In the genomic region with DNA sequence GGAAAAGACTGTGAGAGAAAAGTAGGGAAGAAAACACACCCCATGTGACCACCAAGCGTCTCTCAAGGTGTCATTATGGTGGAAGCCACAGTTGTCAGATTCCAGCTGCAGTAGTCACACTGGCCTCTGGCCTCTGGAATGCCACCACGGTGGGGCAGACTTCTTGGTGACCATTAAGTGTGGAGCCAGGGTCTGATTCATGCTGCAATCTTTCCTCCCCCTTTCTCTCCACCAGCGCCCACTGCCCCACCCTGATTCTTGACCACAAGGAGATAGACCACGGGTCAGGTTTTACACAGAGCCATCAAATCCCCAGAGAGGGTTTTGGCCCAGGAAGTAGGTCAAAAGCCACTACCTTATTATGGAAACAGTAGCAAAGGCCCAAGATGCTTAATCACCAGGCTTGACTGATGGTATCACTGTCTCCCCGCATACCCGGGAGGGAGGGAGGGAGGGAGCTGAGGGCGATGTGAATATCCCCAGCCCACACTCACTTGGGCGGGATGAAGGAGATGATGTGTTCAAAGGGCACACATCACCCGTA, we compare ENCODE assay signal across 1 cellular context.
TF ChIP-seq lines count a peak whose summit lies in the region.

No MANE protein-coding gene starts in this region.

TF ChIP-seq in K562, 482 proteins besides CTCF, POLR2A, EP300 and RAD21 (continued from another document):
- TF ChIP-seq, protein P1, sequence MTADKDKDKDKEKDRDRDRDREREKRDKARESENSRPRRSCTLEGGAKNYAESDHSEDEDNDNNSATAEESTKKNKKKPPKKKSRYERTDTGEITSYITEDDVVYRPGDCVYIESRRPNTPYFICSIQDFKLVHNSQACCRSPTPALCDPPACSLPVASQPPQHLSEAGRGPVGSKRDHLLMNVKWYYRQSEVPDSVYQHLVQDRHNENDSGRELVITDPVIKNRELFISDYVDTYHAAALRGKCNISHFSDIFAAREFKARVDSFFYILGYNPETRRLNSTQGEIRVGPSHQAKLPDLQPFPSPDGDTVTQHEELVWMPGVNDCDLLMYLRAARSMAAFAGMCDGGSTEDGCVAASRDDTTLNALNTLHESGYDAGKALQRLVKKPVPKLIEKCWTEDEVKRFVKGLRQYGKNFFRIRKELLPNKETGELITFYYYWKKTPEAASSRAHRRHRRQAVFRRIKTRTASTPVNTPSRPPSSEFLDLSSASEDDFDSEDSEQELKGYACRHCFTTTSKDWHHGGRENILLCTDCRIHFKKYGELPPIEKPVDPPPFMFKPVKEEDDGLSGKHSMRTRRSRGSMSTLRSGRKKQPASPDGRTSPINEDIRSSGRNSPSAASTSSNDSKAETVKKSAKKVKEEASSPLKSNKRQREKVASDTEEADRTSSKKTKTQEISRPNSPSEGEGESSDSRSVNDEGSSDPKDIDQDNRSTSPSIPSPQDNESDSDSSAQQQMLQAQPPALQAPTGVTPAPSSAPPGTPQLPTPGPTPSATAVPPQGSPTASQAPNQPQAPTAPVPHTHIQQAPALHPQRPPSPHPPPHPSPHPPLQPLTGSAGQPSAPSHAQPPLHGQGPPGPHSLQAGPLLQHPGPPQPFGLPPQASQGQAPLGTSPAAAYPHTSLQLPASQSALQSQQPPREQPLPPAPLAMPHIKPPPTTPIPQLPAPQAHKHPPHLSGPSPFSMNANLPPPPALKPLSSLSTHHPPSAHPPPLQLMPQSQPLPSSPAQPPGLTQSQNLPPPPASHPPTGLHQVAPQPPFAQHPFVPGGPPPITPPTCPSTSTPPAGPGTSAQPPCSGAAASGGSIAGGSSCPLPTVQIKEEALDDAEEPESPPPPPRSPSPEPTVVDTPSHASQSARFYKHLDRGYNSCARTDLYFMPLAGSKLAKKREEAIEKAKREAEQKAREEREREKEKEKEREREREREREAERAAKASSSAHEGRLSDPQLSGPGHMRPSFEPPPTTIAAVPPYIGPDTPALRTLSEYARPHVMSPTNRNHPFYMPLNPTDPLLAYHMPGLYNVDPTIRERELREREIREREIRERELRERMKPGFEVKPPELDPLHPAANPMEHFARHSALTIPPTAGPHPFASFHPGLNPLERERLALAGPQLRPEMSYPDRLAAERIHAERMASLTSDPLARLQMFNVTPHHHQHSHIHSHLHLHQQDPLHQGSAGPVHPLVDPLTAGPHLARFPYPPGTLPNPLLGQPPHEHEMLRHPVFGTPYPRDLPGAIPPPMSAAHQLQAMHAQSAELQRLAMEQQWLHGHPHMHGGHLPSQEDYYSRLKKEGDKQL (CRISPR knock-in tag; IDR thresholded peaks at IDR 0.05; ENCODE audit: borderline replicate concordance) = no peak
- TF ChIP-seq HDAC6 (IDR thresholded peaks at IDR 0.05; ENCODE audit: low read depth, low read length) = no peak
- TF ChIP-seq ZBTB40 (IDR thresholded peaks at IDR 0.05) = no peak
- no peak for TF ChIP-seq ZBTB40 (CRISPR knock-in tag; IDR thresholded peaks at IDR 0.05)
- no peak for TF ChIP-seq ZMIZ1 (IDR thresholded peaks at IDR 0.05; ENCODE audit: low read depth in 2 of 2, low read length in 2 of 2)
